10 cellular contexts compared by ENCODE assay signal in the genomic region with DNA sequence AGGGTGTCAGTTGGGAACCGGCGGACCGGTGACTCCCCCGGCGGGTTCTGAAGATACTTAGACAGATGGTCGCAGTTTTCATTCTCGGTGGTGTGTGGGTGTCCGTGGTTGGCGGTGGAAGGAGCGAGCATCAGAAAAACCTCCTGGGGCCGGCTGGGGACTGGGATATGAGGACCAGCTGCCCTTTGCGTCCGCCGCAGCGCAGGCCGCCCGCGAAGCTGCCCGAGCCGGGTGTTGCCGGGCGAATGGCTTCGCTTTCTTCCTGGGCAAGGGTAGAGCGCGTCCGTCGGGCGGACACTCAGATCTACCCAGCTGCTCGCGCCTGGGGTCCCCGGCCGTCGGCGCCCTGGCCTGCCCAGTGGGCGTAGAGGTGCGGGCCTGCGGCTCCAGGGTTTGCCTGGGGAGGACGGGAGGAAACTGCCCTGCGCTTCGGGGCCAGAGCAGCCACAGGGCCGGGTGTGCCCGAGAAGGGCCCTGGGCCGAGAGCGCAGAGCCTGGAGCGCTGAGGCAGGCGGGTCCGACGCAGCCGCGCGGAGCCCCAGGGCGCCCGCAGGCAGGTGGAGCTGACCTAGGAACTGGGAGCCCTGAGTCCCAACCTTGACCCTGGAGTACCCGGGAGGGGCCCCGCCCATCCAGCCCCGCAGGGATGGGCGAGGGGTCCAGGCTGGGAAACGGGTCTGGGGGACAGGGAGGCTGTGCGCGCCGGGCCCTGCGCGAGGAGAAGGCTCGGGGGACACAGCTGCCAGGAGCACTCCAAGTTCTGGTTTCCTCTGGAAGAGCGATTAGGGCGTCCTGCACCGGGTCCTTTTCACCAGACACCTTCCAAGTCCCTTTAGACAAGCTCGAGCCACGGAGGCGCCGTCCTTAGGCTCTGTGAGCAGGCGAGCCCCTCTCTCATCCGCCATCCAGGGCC. TPM values are rescaled to one million over a fixed set of nuclear protein-coding genes. Genes with fewer than 3 reads are reported as not detected.
A peak's percentile ranks its signal among the peaks of the same experiment; 100 is the strongest.
DNase-seq lines count a peak whose midpoint lies in the region; ATAC-seq and TF ChIP-seq lines count a peak whose summit lies in the region.
"Had no signal": no experiment of that assay in that cellular context is flagged by ENCODE, and none has a peak within 500 bp of the region (broad histone marks: within the 10 kb centered on the region; RNA-seq: fewer than 3 reads in every experiment).

No MANE protein-coding gene starts in this region.

- peak; percentile 3 to 10 for ATAC-seq in right cardiac atrium
- ATAC-seq in psoas muscle, result no peak
- ATAC-seq in HG03280 (IDR thresholded peaks at IDR 0.05; ENCODE audit: unreplicated experiment), result no peak

- H3K27me3 ChIP-seq in ascending aorta (no peaks in the 10 kb centered on the region), right cardiac atrium (ENCODE audit: control insufficient read depth, insufficient read depth) (no peaks in the 10 kb centered on the region), psoas muscle (ENCODE audit: insufficient read depth in 3 of 3, low read length in 2 of 3) (peaks cover 15 to 93% (median 27%) of the 10 kb centered on the region in 3 donors)

- H3K27ac ChIP-seq in ascending aorta (peak overlapping the region; percentile 80 to 88), right cardiac atrium (ENCODE audit: low read length) (no peak overlapping the region), psoas muscle (no peak overlapping the region)

- H3K4me3 ChIP-seq in ascending aorta (peak overlapping the region; percentile 80 to 86), right cardiac atrium (ENCODE audit: low read length) (peak overlapping the region; percentile 61), psoas muscle (peak overlapping the region; percentile 61)

- H3K9me3 ChIP-seq in ascending aorta (no peaks in the 10 kb centered on the region), right cardiac atrium (ENCODE audit: control insufficient read depth, low read length) (no peaks in the 10 kb centered on the region), psoas muscle (no peaks in the 10 kb centered on the region)

- 3% methylated on average over 73 of the region's 73 CpGs for WGBS in right cardiac atrium
- WGBS in psoas muscle, 3 donors, result 3 to 4% (median 4%) methylated on average over 60 to 73 of the region's 73 CpGs

- TF ChIP-seq CTCF in ascending aorta (IDR thresholded peaks at IDR 0.05) (no peak), psoas muscle (IDR thresholded peaks at IDR 0.05) (no peak)

- H3K36me3 ChIP-seq in ascending aorta, result no peaks in the 10 kb centered on the region
- H3K36me3 ChIP-seq in psoas muscle (ENCODE audit: insufficient read depth in 1 of 2, low read depth in 1 of 2), result no peaks in the 10 kb centered on the region

- intact Hi-C loops in ascending aorta (cut with DNase I), result loop anchor here (1.0 to 5.0 kb wide), 3 partner anchors 46 to 127 kb away; no protein-coding TSS in a partner anchor
- intact Hi-C loops in right cardiac atrium (cut with DNase I), result loop anchor here in 1 of 4 donors (10.0 kb wide), 1 partner anchor 96 kb away; no protein-coding TSS in a partner anchor
- intact Hi-C loops in psoas muscle (cut with DNase I), result no loop called here

- H3K4me1 ChIP-seq in ascending aorta, result peaks cover 0 to 15% of the 10 kb centered on the region in 2 donors
- H3K4me1 ChIP-seq in right cardiac atrium (ENCODE audit: control insufficient read depth, insufficient read depth, low read length), result no peaks in the 10 kb centered on the region
- peaks cover 3% of the 10 kb centered on the region for H3K4me1 ChIP-seq in psoas muscle

- peak; percentile 57 for DNase-seq in EH (ENCODE audit: low read depth)
- DNase-seq in ascending aorta (ENCODE audit: low spot score in 2 of 2), result no peak
- no peak for DNase-seq in right cardiac atrium
- DNase-seq in psoas muscle, result no peak
- DNase-seq in NCI-H146 treated with DMSO at 0.1 percent for 48 hours (lab: John Stamatoyannopoulos, UW; ENCODE audit: unreplicated experiment), result no peak
- no peak for DNase-seq in HPDE6-E6E7 (ENCODE audit: extremely low spot score)
- DNase-seq in stimulated activated CD4-positive, alpha-beta T cell treated with anti-CD3 and anti-CD28 coated beads, Interleukin-4, amount 100 ng/mL, for 24 hours, result no peak
- DNase-seq: amniotic stem cell, NCI-H526 treated with DMSO at 0.1 percent for 48 hours had no signal

RNA-seq across cellular contexts. Expression of a gene that starts 1.3 kb away (rescaled TPM):
- 108 TPM for total RNA-seq in ascending aorta
- total RNA-seq in right cardiac atrium, result 1 to 10 TPM; 3.1 to 5.5 (median 4.8) TPM
- polyA plus RNA-seq in right cardiac atrium, result 6.3 TPM
- total RNA-seq in psoas muscle, result 1 to 10 TPM in 1 of 4 donors, under 1 TPM in 3; 0.58 to 1.2 (median 0.85) TPM
- 1 to 10 TPM in 1 of 3 donors, under 1 TPM in 2; 0.67 to 1.0 (median 0.90) TPM for polyA plus RNA-seq in psoas muscle

Comparison
In these comparisons a context has a peak if more than half of its experiments do, and no peak if none do; other contexts are left out.
1. H3K27ac ChIP-seq: peak in ascending aorta (2 of 2); none in right cardiac atrium (single experiment) and psoas muscle (single experiment).
2. ATAC-seq: peak in right cardiac atrium (2 of 2); none in psoas muscle (0 of 4) and HG03280 (single experiment).
3. RNA of a gene that starts 1.3 kb away (total RNA-seq): 108 TPM in ascending aorta (single experiment); 3.1 to 5.5 TPM in right cardiac atrium and 0.58 to 1.2 TPM in psoas muscle; every median in the first group is over 10 times any median in the second.
4. Peak in every context shown above with its lines, with median percentiles within 50 percentile points of each other: H3K4me3 ChIP-seq.